Comparison of ENCODE assay signal across 13 cellular contexts in the genomic region with DNA sequence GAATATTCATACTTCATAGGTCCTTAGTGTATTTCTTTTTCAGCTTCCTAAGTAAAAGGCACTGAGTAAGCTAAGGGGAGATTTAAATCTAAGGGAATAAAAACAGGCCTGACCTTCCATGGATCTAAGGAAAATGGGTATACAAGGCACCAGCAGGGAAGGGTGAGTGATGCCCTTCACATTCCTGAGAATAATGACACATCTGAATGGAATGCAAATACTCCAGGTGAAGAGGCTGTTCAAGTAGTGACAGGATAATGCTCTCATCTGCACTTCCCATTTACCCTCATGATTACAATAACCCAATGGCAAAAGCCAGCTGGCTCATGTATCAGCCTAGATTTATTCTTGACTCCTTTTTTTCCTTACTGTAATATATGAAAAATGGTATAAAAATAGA.
DNase-seq lines count a peak whose midpoint lies in the region; ATAC-seq and TF ChIP-seq lines count a peak whose summit lies in the region.
"Had no signal": no experiment of that assay in that cellular context is flagged by ENCODE, and none has a peak within 500 bp of the region (broad histone marks: within the 10 kb centered on the region; RNA-seq: fewer than 3 reads in every experiment).

No MANE protein-coding gene starts in this region.

- intact Hi-C loops in body of pancreas (cut with DNase I) = no loop called here
- intact Hi-C loops in natural killer cell (cut with micrococcal nuclease) = no loop called here

- H3K27ac Mint-ChIP-seq in natural killer cell = no peak overlapping the region
- H3K27ac Mint-ChIP-seq: activated naive CD4-positive, alpha-beta T cell treated with anti-CD3 and anti-CD28 coated beads, Interleukin-2, amount 50 U/mL, for 72 hours had no signal

- H3K36me3 ChIP-seq in body of pancreas (replicated peaks in 1 of 2; ENCODE audit: insufficient read depth in 1 of 2, low read depth in 2 of 2) = no peaks in the 10 kb centered on the region
- H3K36me3 ChIP-seq: BLaER1 treated with 17β-estradiol and CSF1 and Interleukin-3, amounts not matched to agents 10 nM and 100 nM had no signal

- TF ChIP-seq POLR2A in body of pancreas (IDR thresholded peaks at IDR 0.05) = no peak

- no peak for ATAC-seq in HG03521 (IDR thresholded peaks at IDR 0.05; ENCODE audit: unreplicated experiment)
- ATAC-seq in body of pancreas = no peak
- no peak for ATAC-seq in natural killer cell
- ATAC-seq: activated naive CD4-positive, alpha-beta T cell treated with anti-CD3 and anti-CD28 coated beads, Interleukin-2, amount 50 U/mL, for 72 hours had no signal

- no peak overlapping the region for H3K27ac ChIP-seq in body of pancreas
- H3K27ac ChIP-seq: BLaER1 treated with 17β-estradiol and CSF1 and Interleukin-3, amounts not matched to agents 10 nM and 100 nM; SK-N-MC had no signal

- no peak overlapping the region for H3K4me3 ChIP-seq in body of pancreas
- H3K4me3 ChIP-seq: BLaER1 treated with 17β-estradiol and CSF1 and Interleukin-3, amounts not matched to agents 10 nM and 100 nM; SK-N-MC had no signal

- DNase-seq in DMS53 treated with DMSO at 0.1 percent for 48 hours (lab: John Stamatoyannopoulos, UW; ENCODE audit: unreplicated experiment) (peak; percentile 93), LHCN-M2 (ENCODE audit: low read depth) (peak; percentile 63), SW 1271 (lab: John Stamatoyannopoulos, UW) (peak; percentile 30 to 87), islet precursor cell (peak; percentile 78), body of pancreas (no peak), NCI-H2081 (lab: John Stamatoyannopoulos, UW) (no peak), natural killer cell (no peak)
- DNase-seq: cortex of kidney, NCI-H146 had no signal

- no peak overlapping the region for H3K4me3 Mint-ChIP-seq in natural killer cell

- TF ChIP-seq CTCF in body of pancreas (IDR thresholded peaks at IDR 0.05) = no peak
- TF ChIP-seq CTCF in natural killer cell (IDR thresholded peaks at IDR 0.05) = no peak

- no peaks in the 10 kb centered on the region for H3K4me1 Mint-ChIP-seq in natural killer cell

- H3K9me3 ChIP-seq in body of pancreas = no peaks in the 10 kb centered on the region
- H3K9me3 ChIP-seq: BLaER1 treated with 17β-estradiol and CSF1 and Interleukin-3, amounts not matched to agents 10 nM and 100 nM had no signal

- H3K27me3 Mint-ChIP-seq in natural killer cell (ENCODE audit: low read depth in 2 of 2) = no peaks in the 10 kb centered on the region

- peaks cover 3% of the 10 kb centered on the region for H3K4me1 ChIP-seq in body of pancreas

- peaks cover 0 to 2% of the 10 kb centered on the region in 2 donors for H3K9me3 Mint-ChIP-seq in natural killer cell
- H3K9me3 Mint-ChIP-seq: activated naive CD4-positive, alpha-beta T cell treated with anti-CD3 and anti-CD28 coated beads, Interleukin-2, amount 50 U/mL, for 72 hours had no signal

- no peaks in the 10 kb centered on the region for H3K27me3 ChIP-seq in body of pancreas
- H3K27me3 ChIP-seq: BLaER1 treated with 17β-estradiol and CSF1 and Interleukin-3, amounts not matched to agents 10 nM and 100 nM had no signal

- H3K36me3 Mint-ChIP-seq in natural killer cell = no peaks in the 10 kb centered on the region
- H3K36me3 Mint-ChIP-seq: activated naive CD4-positive, alpha-beta T cell treated with anti-CD3 and anti-CD28 coated beads, Interleukin-2, amount 50 U/mL, for 72 hours had no signal

Comparison
In these comparisons a context has a peak if more than half of its experiments do, and no peak if none do; other contexts are left out.
1. DNase-seq: peak in DMS53 treated with DMSO at 0.1 percent for 48 hours (single experiment), LHCN-M2 (single experiment), SW 1271 (2 of 2) and islet precursor cell (single experiment); none in body of pancreas (0 of 4), NCI-H2081 (0 of 2) and natural killer cell (single experiment).